26 cellular contexts compared by ENCODE assay signal in genomic region chr2:26579723-26580040, GRCh38.
"Had no signal": no experiment of that assay in that cellular context is flagged by ENCODE, and none has a peak within 500 bp of the region (broad histone marks: within the 10 kb centered on the region; RNA-seq: fewer than 3 reads in every experiment).

No MANE protein-coding gene starts in this region.

- H3K4me1 ChIP-seq: neural progenitor cell, pancreas, prostate gland, right atrium auricular region, right lobe of liver, stomach, thyroid gland, tibial nerve, vagina had no signal

- H3K9ac ChIP-seq: neural progenitor cell had no signal

- H3K9me3 ChIP-seq: pancreas, prostate gland, right atrium auricular region, right lobe of liver, stomach, thoracic aorta, thyroid gland, tibial nerve, upper lobe of left lung, vagina had no signal

- DNase-seq: naive thymus-derived CD4-positive, alpha-beta T cell; natural killer cell; occipital lobe; retina; small intestine; stimulated activated CD4-positive, alpha-beta T cell treated with anti-CD3 and anti-CD28 coated beads, Interleukin-15, amount 100 ng/mL, for 24 hours; stimulated activated CD4-positive, alpha-beta T cell treated with anti-CD3 and anti-CD28 coated beads, Interleukin-2, amount 100 ng/mL, for 24 hours; stimulated activated CD4-positive, alpha-beta T cell treated with anti-CD3 and anti-CD28 coated beads, Interleukin-2, amount 100 ng/mL, for 48 hours; stimulated activated CD4-positive, alpha-beta T cell treated with anti-CD3 and anti-CD28 coated beads, Interleukin-4, amount 100 ng/mL, for 24 hours; stimulated activated naive B cell treated with anti-CD40 and anti-IgM and Interleukin-4, amounts not matched to agents 10 μg/mL and 1 μg/mL and 100 μg/mL, for 72 hours; stimulated activated naive CD4-positive, alpha-beta T cell treated with Interleukin-2 at 50 U/mL for 16 hours; stomach; thyroid gland; trophoblast cell had no signal

- H3K36me3 Mint-ChIP-seq: naive thymus-derived CD4-positive, alpha-beta T cell; natural killer cell; neural progenitor cell; stimulated activated effector memory CD8-positive, alpha-beta T cell treated with anti-CD3 and anti-CD28 coated beads, Interleukin-12 subunit alpha, Interleukin-12 subunit beta, amount 100 ng/mL, for 72 hours; stimulated activated naive B cell treated with anti-CD40 and anti-IgM and Interleukin-4, amounts not matched to agents 10 μg/mL and 1 μg/mL and 100 μg/mL, for 72 hours had no signal

- ATAC-seq: naive thymus-derived CD4-positive, alpha-beta T cell; natural killer cell; pancreas; right lobe of liver; stimulated activated effector memory CD8-positive, alpha-beta T cell treated with anti-CD3 and anti-CD28 coated beads, Interleukin-12 subunit alpha, Interleukin-12 subunit beta, amount 100 ng/mL, for 72 hours; stimulated activated naive B cell treated with anti-CD40 and anti-IgM and Interleukin-4, amounts not matched to agents 10 μg/mL and 1 μg/mL and 100 μg/mL, for 72 hours had no signal

- H2AFZ ChIP-seq: neural progenitor cell had no signal

- H3K4me2 ChIP-seq: neural progenitor cell had no signal

- H3K4me1 Mint-ChIP-seq: natural killer cell, nephron had no signal

- H3K4me3 Mint-ChIP-seq: naive thymus-derived CD4-positive, alpha-beta T cell; natural killer cell; nephron; neural progenitor cell; stimulated activated effector memory CD8-positive, alpha-beta T cell treated with anti-CD3 and anti-CD28 coated beads, Interleukin-12 subunit alpha, Interleukin-12 subunit beta, amount 100 ng/mL, for 72 hours; stimulated activated naive B cell treated with anti-CD40 and anti-IgM and Interleukin-4, amounts not matched to agents 10 μg/mL and 1 μg/mL and 100 μg/mL, for 72 hours; stimulated activated naive CD8-positive, alpha-beta T cell treated with anti-CD3 and anti-CD28 coated beads, Interleukin-15, Interleukin-2, amounts not matched to agents 100 ng/mL and 50 ng/mL, for 24 hours had no signal

- H3K27me3 ChIP-seq: pancreas, right atrium auricular region, right lobe of liver, thyroid gland, upper lobe of left lung, vagina had no signal

- H3K27ac Mint-ChIP-seq: naive thymus-derived CD4-positive, alpha-beta T cell; natural killer cell; nephron; neural progenitor cell; stimulated activated effector memory CD8-positive, alpha-beta T cell treated with anti-CD3 and anti-CD28 coated beads, Interleukin-12 subunit alpha, Interleukin-12 subunit beta, amount 100 ng/mL, for 72 hours; stimulated activated naive B cell treated with anti-CD40 and anti-IgM and Interleukin-4, amounts not matched to agents 10 μg/mL and 1 μg/mL and 100 μg/mL, for 72 hours; stimulated activated naive CD8-positive, alpha-beta T cell treated with anti-CD3 and anti-CD28 coated beads, Interleukin-15, Interleukin-2, amounts not matched to agents 100 ng/mL and 50 ng/mL, for 24 hours had no signal

- H3K27ac ChIP-seq: neural progenitor cell, pancreas, prostate gland, right atrium auricular region, right lobe of liver, stomach, thoracic aorta, thyroid gland, tibial nerve, upper lobe of left lung, vagina had no signal

- H3K9me3 Mint-ChIP-seq: naive thymus-derived CD4-positive, alpha-beta T cell; natural killer cell; nephron; neural progenitor cell; stimulated activated effector memory CD8-positive, alpha-beta T cell treated with anti-CD3 and anti-CD28 coated beads, Interleukin-12 subunit alpha, Interleukin-12 subunit beta, amount 100 ng/mL, for 72 hours; stimulated activated naive B cell treated with anti-CD40 and anti-IgM and Interleukin-4, amounts not matched to agents 10 μg/mL and 1 μg/mL and 100 μg/mL, for 72 hours; stimulated activated naive CD8-positive, alpha-beta T cell treated with anti-CD3 and anti-CD28 coated beads, Interleukin-15, Interleukin-2, amounts not matched to agents 100 ng/mL and 50 ng/mL, for 24 hours had no signal
